Comparison of ENCODE assay signal across 31 cellular contexts in the genomic region with DNA sequence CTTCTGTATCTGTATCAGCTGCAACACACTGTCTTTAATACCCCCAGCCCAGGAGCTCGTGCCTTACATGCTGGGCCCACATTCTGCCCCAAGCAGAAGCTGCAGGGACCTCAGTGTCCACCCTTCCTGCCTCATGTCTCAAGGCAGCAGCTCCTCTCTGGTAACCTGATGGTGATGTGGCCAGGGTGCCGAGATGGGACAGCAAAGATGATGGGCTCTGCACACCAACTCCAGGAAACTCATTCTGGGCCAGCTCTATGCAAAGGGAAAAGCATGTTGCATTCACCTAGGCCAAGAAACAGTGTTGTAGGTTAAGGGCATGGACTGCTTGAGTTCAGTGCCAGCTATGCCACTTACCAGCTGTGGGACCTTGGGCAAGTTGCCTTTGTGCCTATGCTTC.
"Had no signal": no experiment of that assay in that cellular context is flagged by ENCODE, and none has a peak within 500 bp of the region (broad histone marks: within the 10 kb centered on the region; RNA-seq: fewer than 3 reads in every experiment).

No MANE protein-coding gene starts in this region.

- H3K4me3 ChIP-seq: adrenal gland, body of pancreas, cardiac muscle cell, ovary, skin epidermis, testis, transverse colon had no signal

- H3K4me3 Mint-ChIP-seq: activated CD4-positive, alpha-beta memory T cell treated with anti-CD3 and anti-CD28 coated beads for 36 hours; activated CD8-positive, alpha-beta memory T cell treated with anti-CD3 and anti-CD28 coated beads, Interleukin-2, amount 10 ng/mL, durations not matched to agents 7 days and 5 days; activated naive CD8-positive, alpha-beta T cell treated with anti-CD3 and anti-CD28 coated beads for 36 hours; activated T-cell treated with anti-CD3 and anti-CD28 coated beads, Interleukin-2, amount 50 U/mL, for 72 hours; endodermal cell; mesothelial cell of epicardium; naive B cell; nephron progenitor cell; T-cell had no signal

- H3K27ac ChIP-seq: adrenal gland, body of pancreas, cardiac muscle cell, neutrophil, ovary, testis, transverse colon had no signal

- DNase-seq: activated CD4-positive, alpha-beta memory T cell treated with anti-CD3 and anti-CD28 coated beads for 36 hours; activated CD4-positive, alpha-beta T cell treated with anti-CD3 and anti-CD28 coated beads for 4 hours; activated CD8-positive, alpha-beta memory T cell treated with anti-CD3 and anti-CD28 coated beads, Interleukin-2, amount 10 ng/mL, durations not matched to agents 7 days and 5 days; activated naive CD4-positive, alpha-beta T cell treated with Interleukin-2 at 50 U/mL for 16 hours; activated naive CD8-positive, alpha-beta T cell treated with anti-CD3 and anti-CD28 coated beads for 36 hours; activated T-cell treated with anti-CD3 and anti-CD28 coated beads for 4 hours; activated T-cell treated with anti-CD3 and anti-CD28 coated beads, Interleukin-2, amount 50 U/mL, for 72 hours; aorta; body of pancreas; endodermal cell; foreskin melanocyte; left ventricle myocardium superior; naive B cell; nephron progenitor cell; ovary; retina; stimulated activated CD4-positive, alpha-beta T cell treated with anti-CD3 and anti-CD28 coated beads, Interleukin-12 subunit alpha, Interleukin-12 subunit beta, amount 100 ng/mL, for 4 hours; stimulated activated CD4-positive, alpha-beta T cell treated with anti-CD3 and anti-CD28 coated beads, Interleukin-4, amount 100 ng/mL, for 1 hour; stimulated activated naive CD8-positive, alpha-beta T cell treated with anti-CD3 and anti-CD28 coated beads, Interleukin-15, Interleukin-2, amounts not matched to agents 100 U/mL and 50 U/mL, for 24 hours; T-cell; testis; transverse colon had no signal

- FAIRE-seq: urothelium cell line had no signal

- H3K4me1 ChIP-seq: adrenal gland, testis had no signal

- H3K9me3 ChIP-seq: adrenal gland, body of pancreas, neutrophil, ovary, testis, transverse colon had no signal

- H3K9me3 Mint-ChIP-seq: activated CD4-positive, alpha-beta memory T cell treated with anti-CD3 and anti-CD28 coated beads for 36 hours; activated naive CD8-positive, alpha-beta T cell treated with anti-CD3 and anti-CD28 coated beads for 36 hours; activated T-cell treated with anti-CD3 and anti-CD28 coated beads, Interleukin-2, amount 50 U/mL, for 72 hours; endodermal cell; mesothelial cell of epicardium; nephron progenitor cell; T-cell had no signal

- H3K36me3 Mint-ChIP-seq: activated CD4-positive, alpha-beta memory T cell treated with anti-CD3 and anti-CD28 coated beads for 36 hours; activated CD8-positive, alpha-beta memory T cell treated with anti-CD3 and anti-CD28 coated beads, Interleukin-2, amount 10 ng/mL, durations not matched to agents 7 days and 5 days; activated naive CD8-positive, alpha-beta T cell treated with anti-CD3 and anti-CD28 coated beads for 36 hours; mesothelial cell of epicardium; naive B cell; T-cell had no signal

- H3K27me3 Mint-ChIP-seq: activated CD4-positive, alpha-beta memory T cell treated with anti-CD3 and anti-CD28 coated beads for 36 hours; activated CD8-positive, alpha-beta memory T cell treated with anti-CD3 and anti-CD28 coated beads, Interleukin-2, amount 10 ng/mL, durations not matched to agents 7 days and 5 days had no signal

- ATAC-seq: activated CD8-positive, alpha-beta memory T cell treated with anti-CD3 and anti-CD28 coated beads, Interleukin-2, amount 10 ng/mL, durations not matched to agents 7 days and 5 days; activated T-cell treated with anti-CD3 and anti-CD28 coated beads, Interleukin-2, amount 50 U/mL, for 72 hours; body of pancreas; esophagus mucosa; left ventricle myocardium superior; sciatic nerve; stimulated activated naive CD8-positive, alpha-beta T cell treated with anti-CD3 and anti-CD28 coated beads, Interleukin-15, Interleukin-2, amounts not matched to agents 100 U/mL and 50 U/mL, for 24 hours; T-cell had no signal

- H3K27ac Mint-ChIP-seq: activated CD4-positive, alpha-beta memory T cell treated with anti-CD3 and anti-CD28 coated beads for 36 hours; activated CD8-positive, alpha-beta memory T cell treated with anti-CD3 and anti-CD28 coated beads, Interleukin-2, amount 10 ng/mL, durations not matched to agents 7 days and 5 days; activated naive CD8-positive, alpha-beta T cell treated with anti-CD3 and anti-CD28 coated beads for 36 hours; activated T-cell treated with anti-CD3 and anti-CD28 coated beads, Interleukin-2, amount 50 U/mL, for 72 hours; endodermal cell; mesothelial cell of epicardium; naive B cell; nephron progenitor cell; progenitor cell of endocrine pancreas; T-cell had no signal

- H3K27me3 ChIP-seq: adrenal gland, body of pancreas, cardiac muscle cell, neutrophil, ovary, testis, transverse colon had no signal

- H3K4me1 Mint-ChIP-seq: activated naive CD8-positive, alpha-beta T cell treated with anti-CD3 and anti-CD28 coated beads for 36 hours; T-cell had no signal

- H3K36me3 ChIP-seq: adrenal gland, cardiac muscle cell, neutrophil, ovary, transverse colon had no signal
